Comparison of ENCODE assay signal across 1 cellular context in the genomic region with DNA sequence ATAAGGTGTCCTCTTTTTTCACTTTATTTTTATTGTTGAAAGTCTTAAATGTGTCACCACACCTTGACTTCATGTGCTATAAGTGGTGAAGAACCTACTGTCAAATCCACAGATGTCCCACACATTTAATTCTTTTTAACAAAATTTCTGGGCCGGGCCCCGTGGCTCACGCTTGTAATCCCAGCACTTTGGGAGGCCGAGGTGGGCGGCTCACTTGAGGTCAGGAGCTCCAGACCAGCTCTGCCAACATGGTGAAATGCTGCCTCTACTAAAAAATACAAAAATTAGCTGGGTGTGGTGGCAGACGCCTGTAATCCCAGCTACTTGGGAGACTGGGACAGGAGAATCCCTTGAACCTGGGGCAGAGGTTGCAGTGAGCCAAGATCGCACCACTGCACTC.
TF ChIP-seq lines count a peak whose summit lies in the region.

No MANE protein-coding gene starts in this region.

TF ChIP-seq in WTC11, 78 proteins besides CTCF, POLR2A, EP300 and RAD21:
- TF ChIP-seq, protein P1, sequence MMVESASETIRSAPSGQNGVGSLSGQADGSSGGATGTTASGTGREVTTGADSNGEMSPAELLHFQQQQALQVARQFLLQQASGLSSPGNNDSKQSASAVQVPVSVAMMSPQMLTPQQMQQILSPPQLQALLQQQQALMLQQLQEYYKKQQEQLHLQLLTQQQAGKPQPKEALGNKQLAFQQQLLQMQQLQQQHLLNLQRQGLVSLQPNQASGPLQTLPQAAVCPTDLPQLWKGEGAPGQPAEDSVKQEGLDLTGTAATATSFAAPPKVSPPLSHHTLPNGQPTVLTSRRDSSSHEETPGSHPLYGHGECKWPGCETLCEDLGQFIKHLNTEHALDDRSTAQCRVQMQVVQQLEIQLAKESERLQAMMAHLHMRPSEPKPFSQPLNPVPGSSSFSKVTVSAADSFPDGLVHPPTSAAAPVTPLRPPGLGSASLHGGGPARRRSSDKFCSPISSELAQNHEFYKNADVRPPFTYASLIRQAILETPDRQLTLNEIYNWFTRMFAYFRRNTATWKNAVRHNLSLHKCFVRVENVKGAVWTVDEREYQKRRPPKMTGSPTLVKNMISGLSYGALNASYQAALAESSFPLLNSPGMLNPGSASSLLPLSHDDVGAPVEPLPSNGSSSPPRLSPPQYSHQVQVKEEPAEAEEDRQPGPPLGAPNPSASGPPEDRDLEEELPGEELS (CRISPR knock-in tag; IDR thresholded peaks at IDR 0.05), result no peak
- TF ChIP-seq ATF1 (CRISPR knock-in tag; IDR thresholded peaks at IDR 0.05) (no peak), ZNF219 (CRISPR knock-in tag; IDR thresholded peaks at IDR 0.05; ENCODE audit: borderline replicate concordance) (no peak), FOXJ3 (CRISPR knock-in tag; IDR thresholded peaks at IDR 0.05; ENCODE audit: borderline replicate concordance) (no peak), JUN (CRISPR knock-in tag; IDR thresholded peaks at IDR 0.05) (no peak), NR1H2 (CRISPR knock-in tag; IDR thresholded peaks at IDR 0.05) (no peak), TP53 (CRISPR knock-in tag; IDR thresholded peaks at IDR 0.05) (no peak), ZNF396 (CRISPR knock-in tag; IDR thresholded peaks at IDR 0.05; ENCODE audit: borderline replicate concordance) (no peak), SMAD3 (CRISPR knock-in tag; IDR thresholded peaks at IDR 0.05; ENCODE audit: borderline replicate concordance) (no peak), ESRRA (CRISPR knock-in tag; IDR thresholded peaks at IDR 0.05; ENCODE audit: borderline replicate concordance) (no peak), CREM (CRISPR knock-in tag; IDR thresholded peaks at IDR 0.05) (no peak)
